18 cellular contexts compared by ENCODE assay signal in genomic region chr10:107031981-107032699, GRCh38.
DNase-seq lines count a peak whose midpoint lies in the region; ATAC-seq and TF ChIP-seq lines count a peak whose summit lies in the region.
"Had no signal": no experiment of that assay in that cellular context is flagged by ENCODE, and none has a peak within 500 bp of the region (broad histone marks: within the 10 kb centered on the region; RNA-seq: fewer than 3 reads in every experiment).

No MANE protein-coding gene starts in this region.

- no peak overlapping the region for H3K27ac Mint-ChIP-seq in GM23338
- H3K27ac Mint-ChIP-seq in brain = peak overlapping the region in 3 of 5 experiments; percentile 68 to 87 (median 87)
- H3K27ac Mint-ChIP-seq: activated CD4-positive, alpha-beta memory T cell treated with anti-CD3 and anti-CD28 coated beads, Interleukin-2, amount 10 ng/mL, durations not matched to agents 7 days and 5 days; activated T-helper 1 cell treated with anti-CD3 and anti-CD28 coated beads, Interleukin-12 subunit alpha, Interleukin-12 subunit beta, Interleukin-2, Interleukin-4 antibody, amounts not matched to agents 30 ng/mL and 10 ng/mL and 1 ng/mL, durations not matched to agents 14 hours and 24 hours and 36 hours; memory B cell had no signal

- H3K9me3 Mint-ChIP-seq in GM23338 (no peaks in the 10 kb centered on the region), brain (no peaks in the 10 kb centered on the region)
- H3K9me3 Mint-ChIP-seq: activated T-helper 1 cell treated with anti-CD3 and anti-CD28 coated beads, Interleukin-12 subunit alpha, Interleukin-12 subunit beta, Interleukin-2, Interleukin-4 antibody, amounts not matched to agents 30 ng/mL and 10 ng/mL and 1 ng/mL, durations not matched to agents 14 hours and 24 hours and 36 hours; memory B cell had no signal

- no peak for ATAC-seq in GM23338

- POLR2A ChIA-PET in RWPE1 (lab: Yijun Ruan, JAX; ENCODE audit: low non-redundant PET) = no interaction called here

- H3K9me2 ChIP-seq in GM23338 (ENCODE audit: insufficient read depth) = no peaks in the 10 kb centered on the region

- no peaks in the 10 kb centered on the region for H4K20me1 ChIP-seq in GM23338 (replicated peaks; ENCODE audit: insufficient read depth)

- no peaks in the 10 kb centered on the region for H3K79me2 ChIP-seq in GM23338 (replicated peaks; ENCODE audit: insufficient read depth)

- no peaks in the 10 kb centered on the region for H3K27me3 ChIP-seq in GM23338 (ENCODE audit: insufficient read depth)
- H3K27me3 ChIP-seq: adrenal gland, vagina had no signal

- peaks cover 3% of the 10 kb centered on the region for H3K4me1 ChIP-seq in GM23338 (ENCODE audit: insufficient read depth)
- H3K4me1 ChIP-seq: adrenal gland, vagina had no signal

- DNase-seq in GM23338 (ENCODE audit: low spot score) = no peak
- peak; percentile 23 for DNase-seq in NCI-H69 (lab: John Stamatoyannopoulos, UW)
- DNase-seq in non-pigmented ciliary epithelial cell (ENCODE audit: low read depth) = peak; percentile 24
- no peak for DNase-seq in AG20443 (ENCODE audit: low spot score)
- DNase-seq in RWPE1 (ENCODE audit: low spot score) = no peak
- DNase-seq in amniotic stem cell (lab: John Stamatoyannopoulos, UW) = no peak
- DNase-seq: activated CD4-positive, alpha-beta memory T cell treated with anti-CD3 and anti-CD28 coated beads, Interleukin-2, amount 10 ng/mL, durations not matched to agents 7 days and 5 days; adrenal gland; C1 segment of cervical spinal cord; HCEC 1CT; NCI-H146; NCI-H774; small intestine; stimulated activated naive CD4-positive, alpha-beta T cell had no signal

- H3K36me3 ChIP-seq in GM23338 (ENCODE audit: insufficient read depth) = no peaks in the 10 kb centered on the region
- H3K36me3 ChIP-seq: adrenal gland, vagina had no signal

- H3K4me3 Mint-ChIP-seq in GM23338 (no peak overlapping the region), brain (peak overlapping the region in 3 of 5 experiments; percentile 41 to 69 (median 63))
- H3K4me3 Mint-ChIP-seq: activated CD4-positive, alpha-beta memory T cell treated with anti-CD3 and anti-CD28 coated beads, Interleukin-2, amount 10 ng/mL, durations not matched to agents 7 days and 5 days; activated T-helper 1 cell treated with anti-CD3 and anti-CD28 coated beads, Interleukin-12 subunit alpha, Interleukin-12 subunit beta, Interleukin-2, Interleukin-4 antibody, amounts not matched to agents 30 ng/mL and 10 ng/mL and 1 ng/mL, durations not matched to agents 14 hours and 24 hours and 36 hours; memory B cell had no signal

- H3K4me1 Mint-ChIP-seq in GM23338 (peaks cover 23% of the 10 kb centered on the region; the same call in 2 of the 3 replicates), brain (peaks cover 37% of the 10 kb centered on the region)
- H3K4me1 Mint-ChIP-seq: activated CD4-positive, alpha-beta memory T cell treated with anti-CD3 and anti-CD28 coated beads, Interleukin-2, amount 10 ng/mL, durations not matched to agents 7 days and 5 days; memory B cell had no signal

- TF ChIP-seq CTCF in GM23338 (conservative IDR thresholded peaks at IDR 0.05; ENCODE audit: low read depth in 2 of 2) (no peak), brain (conservative IDR thresholded peaks at IDR 0.05) (no peak), RWPE1 (conservative IDR thresholded peaks at IDR 0.05; ENCODE audit: low read depth) (no peak)

- H3K27me3 Mint-ChIP-seq in GM23338 (ENCODE audit: insufficient read depth, low read depth, poor library complexity) = peaks cover 2% of the 10 kb centered on the region
- no peaks in the 10 kb centered on the region for H3K27me3 Mint-ChIP-seq in brain
- H3K27me3 Mint-ChIP-seq: activated CD4-positive, alpha-beta memory T cell treated with anti-CD3 and anti-CD28 coated beads, Interleukin-2, amount 10 ng/mL, durations not matched to agents 7 days and 5 days had no signal

- no peak overlapping the region for H3K4me3 ChIP-seq in GM23338
- H3K4me3 ChIP-seq: adrenal gland, vagina had no signal

- no peak overlapping the region for H3K4me2 ChIP-seq in GM23338

- CTCF ChIA-PET in RWPE1 (lab: Yijun Ruan, JAX) = no interaction called here

- H3K27ac ChIP-seq in GM23338 (ENCODE audit: low read depth) = no peak overlapping the region
- no peak overlapping the region for H3K27ac ChIP-seq in RWPE1
- H3K27ac ChIP-seq: adrenal gland, vagina had no signal

- no peaks in the 10 kb centered on the region for H3F3A ChIP-seq in GM23338 (replicated peaks; ENCODE audit: low read depth)

- no peaks in the 10 kb centered on the region for H3K36me3 Mint-ChIP-seq in GM23338 (ENCODE audit: low read depth)
- H3K36me3 Mint-ChIP-seq in brain = no peaks in the 10 kb centered on the region
- H3K36me3 Mint-ChIP-seq: memory B cell had no signal

- H2AFZ ChIP-seq in GM23338 = 0 out of 2 replicates have a peak overlapping the region, but pooled peaks have one; percentile 12

TF ChIP-seq in GM23338, 12 proteins besides CTCF, POLR2A, EP300 and RAD21 (continues in another document):
- TF ChIP-seq ETS1 (IDR thresholded peaks at IDR 0.05) = no peak
- no peak for TF ChIP-seq EZH2phosphoT487 (IDR thresholded peaks at IDR 0.05; ENCODE audit: unreplicated experiment)
- no peak for TF ChIP-seq JUNB (IDR thresholded peaks at IDR 0.05; ENCODE audit: unreplicated experiment)
- no peak for TF ChIP-seq NANOG (IDR thresholded peaks at IDR 0.05; ENCODE audit: borderline replicate concordance)
- TF ChIP-seq EZH2 (IDR thresholded peaks at IDR 0.05; ENCODE audit: low read depth, unreplicated experiment) = no peak
- no peak for TF ChIP-seq POLR2AphosphoS5 (IDR thresholded peaks at IDR 0.05; ENCODE audit: low read depth)
- TF ChIP-seq ZNF331 (CRISPR knock-in tag; IDR thresholded peaks at IDR 0.05; ENCODE audit: low read depth) = no peak
- TF ChIP-seq REST (IDR thresholded peaks at IDR 0.05; ENCODE audit: unreplicated experiment) = no peak

Comparison
In these comparisons a context has a peak if more than half of its experiments do, and no peak if none do; other contexts are left out.
1. DNase-seq: peak in NCI-H69 (single experiment) and non-pigmented ciliary epithelial cell (single experiment); none in GM23338 (single experiment), AG20443 (single experiment), RWPE1 (single experiment) and amniotic stem cell (single experiment).